ENCODE assay signal across 27 cellular contexts in genomic region chr11:8713760-8714159, GRCh38. TPM values are rescaled to one million over a fixed set of nuclear protein-coding genes. Genes with fewer than 3 reads are reported as not detected.
A peak's percentile ranks its signal among the peaks of the same experiment; 100 is the strongest.
DNase-seq lines count a peak whose midpoint lies in the region; ATAC-seq, FAIRE-seq and TF ChIP-seq lines count a peak whose summit lies in the region.
"Had no signal": no experiment of that assay in that cellular context is flagged by ENCODE, and none has a peak within 500 bp of the region (broad histone marks: within the 10 kb centered on the region; RNA-seq: fewer than 3 reads in every experiment).

No MANE protein-coding gene starts in this region.

- peak in 1 of 2 donors; percentile 18 for TF ChIP-seq RAD21 in liver (IDR thresholded peaks at IDR 0.05)

- no peaks in the 10 kb centered on the region for H3K27me3 ChIP-seq in liver (ENCODE audit: control insufficient read depth in 4 of 4, insufficient read depth in 4 of 4, low read length in 3 of 4)
- H3K27me3 ChIP-seq in small intestine (ENCODE audit: control insufficient read depth in 2 of 2, insufficient read depth in 2 of 2, low read length in 2 of 2): no peaks in the 10 kb centered on the region
- H3K27me3 ChIP-seq in adrenal gland: no peaks in the 10 kb centered on the region
- H3K27me3 ChIP-seq: testis had no signal

- H3K27me3 Mint-ChIP-seq in HFFc6 (ENCODE audit: insufficient read depth) (peaks cover 11% of the 10 kb centered on the region), endothelial cell (ENCODE audit: unreplicated experiment) (peaks cover 11% of the 10 kb centered on the region)
- H3K27me3 Mint-ChIP-seq: stimulated activated naive B cell treated with anti-CD40 and anti-IgM and Interleukin-4, amounts not matched to agents 10 μg/mL and 1 μg/mL and 100 μg/mL, for 72 hours had no signal

- H3K4me3 ChIP-seq in liver (ENCODE audit: low read depth in 1 of 3, low read length in 3 of 3): no peak overlapping the region
- H3K4me3 ChIP-seq in small intestine (ENCODE audit: low read depth in 1 of 2, low read length in 2 of 2): no peak overlapping the region
- no peak overlapping the region for H3K4me3 ChIP-seq in adrenal gland
- H3K4me3 ChIP-seq: SK-N-MC, testis had no signal

- no peak overlapping the region for H3K4me3 Mint-ChIP-seq in HFFc6
- peak overlapping the region; percentile 71 for H3K4me3 Mint-ChIP-seq in endothelial cell (ENCODE audit: unreplicated experiment)
- H3K4me3 Mint-ChIP-seq: activated T-cell treated with anti-CD3 and anti-CD28 coated beads, Interleukin-2, amount 50 U/mL, for 72 hours; naive thymus-derived CD8-positive, alpha-beta T cell; stimulated activated naive B cell treated with anti-CD40 and anti-IgM and Interleukin-4, amounts not matched to agents 10 μg/mL and 1 μg/mL and 100 μg/mL, for 72 hours had no signal

- H3K9me3 ChIP-seq in liver (ENCODE audit: control insufficient read depth in 4 of 4, low read length in 3 of 4): no peaks in the 10 kb centered on the region
- H3K9me3 ChIP-seq in small intestine (ENCODE audit: control insufficient read depth, low read depth): no peaks in the 10 kb centered on the region
- no peaks in the 10 kb centered on the region for H3K9me3 ChIP-seq in adrenal gland (replicated peaks in 1 of 3)
- H3K9me3 ChIP-seq: testis had no signal

- no peak overlapping the region for H3K9ac ChIP-seq in liver (ENCODE audit: low read depth in 1 of 2, low read length in 2 of 2)
- H3K9ac ChIP-seq: KMS-11 had no signal

- intact Hi-C loops in adrenal gland (cut with DNase I): no loop called here

- DNase-seq in HFFc6 (no peak), endothelial cell (ENCODE audit: low spot score) (no peak), small intestine (peak; percentile 40), adrenal gland (no peak), NOMO-1 (lab: John Stamatoyannopoulos, UW; ENCODE audit: unreplicated experiment in 2 of 2) (no peak)
- DNase-seq: activated CD4-positive, alpha-beta T cell treated with anti-CD3 and anti-CD28 coated beads, Interleukin-2, amount 50 U/mL, for 4 hours; activated naive CD4-positive, alpha-beta T cell; activated T-cell treated with anti-CD3 and anti-CD28 coated beads, Interleukin-2, amount 50 U/mL, for 72 hours; foreskin fibroblast; midbrain; MM.1S; naive thymus-derived CD8-positive, alpha-beta T cell; NCI-H1417; NCI-H774; retina; RPMI8226; stimulated activated CD4-positive, alpha-beta T cell treated with anti-CD3 and anti-CD28 coated beads, Interleukin-12 subunit alpha, Interleukin-12 subunit beta, amount 100 ng/mL, for 4 hours; stimulated activated CD4-positive, alpha-beta T cell treated with anti-CD3 and anti-CD28 coated beads, Interleukin-4, amount 100 ng/mL, for 1 hour; stimulated activated naive B cell treated with anti-CD40 and anti-IgM and Interleukin-4, amounts not matched to agents 10 μg/mL and 1 μg/mL and 100 μg/mL, for 72 hours; testis had no signal

- H3K4me1 ChIP-seq in liver (ENCODE audit: control insufficient read depth in 4 of 4, insufficient read depth in 4 of 4, low read length in 3 of 4): peaks cover 19 to 55% (median 48%) of the 10 kb centered on the region in 4 donors
- H3K4me1 ChIP-seq in small intestine (ENCODE audit: control insufficient read depth in 2 of 2, insufficient read depth in 1 of 2, low read depth in 1 of 2, low read length in 1 of 2): peaks cover 0 to 3% of the 10 kb centered on the region in 2 donors
- H3K4me1 ChIP-seq in adrenal gland (replicated peaks in 1 of 2): peaks cover 47 to 52% of the 10 kb centered on the region in 2 donors

- H3K4me1 Mint-ChIP-seq in HFFc6 (ENCODE audit: low read depth): peaks cover 58% of the 10 kb centered on the region
- H3K4me1 Mint-ChIP-seq in endothelial cell (ENCODE audit: unreplicated experiment): peaks cover 72% of the 10 kb centered on the region

- TF ChIP-seq CTCF in HFFc6 (IDR thresholded peaks at IDR 0.05) (no peak), endothelial cell (IDR thresholded peaks at IDR 0.05; ENCODE audit: unreplicated experiment) (no peak), liver (IDR thresholded peaks at IDR 0.05; ENCODE audit: low read depth, low read length, missing input control) (no peak), adrenal gland (IDR thresholded peaks at IDR 0.05) (no peak)

- H3K27ac Mint-ChIP-seq in HFFc6 (peak overlapping the region; percentile 29; the same call in 1 of the 2 replicates), endothelial cell (ENCODE audit: unreplicated experiment) (peak overlapping the region; percentile 67)
- H3K27ac Mint-ChIP-seq: activated T-cell treated with anti-CD3 and anti-CD28 coated beads, Interleukin-2, amount 50 U/mL, for 72 hours; stimulated activated naive B cell treated with anti-CD40 and anti-IgM and Interleukin-4, amounts not matched to agents 10 μg/mL and 1 μg/mL and 100 μg/mL, for 72 hours had no signal

- peaks cover 5 to 18% (median 10%) of the 10 kb centered on the region in 4 donors for H3K36me3 ChIP-seq in liver (ENCODE audit: control insufficient read depth in 4 of 4, insufficient read depth in 3 of 4, low read depth in 1 of 4, low read length in 3 of 4)
- no peaks in the 10 kb centered on the region for H3K36me3 ChIP-seq in small intestine (ENCODE audit: control insufficient read depth in 2 of 2, insufficient read depth in 2 of 2, low read length in 2 of 2)
- peaks cover 0 to 62% of the 10 kb centered on the region in 2 donors for H3K36me3 ChIP-seq in adrenal gland (replicated peaks in 1 of 2)

- ATAC-seq in HG03521 (IDR thresholded peaks at IDR 0.05; ENCODE audit: unreplicated experiment): no peak
- ATAC-seq in HG02588 (IDR thresholded peaks at IDR 0.05; ENCODE audit: unreplicated experiment): no peak
- ATAC-seq: activated T-cell treated with anti-CD3 and anti-CD28 coated beads, Interleukin-2, amount 50 U/mL, for 72 hours; naive thymus-derived CD8-positive, alpha-beta T cell; stimulated activated naive B cell treated with anti-CD40 and anti-IgM and Interleukin-4, amounts not matched to agents 10 μg/mL and 1 μg/mL and 100 μg/mL, for 72 hours had no signal

- WGBS in liver: 41% methylated on average over 5 of the region's 5 CpGs
- 50 to 61% (median 56%) methylated on average over 5 of the region's 5 CpGs for WGBS in small intestine, 3 donors
- 72 to 91% (median 85%) methylated on average over 5 of the region's 5 CpGs for WGBS in adrenal gland, 4 donors

- H3K27ac ChIP-seq in liver (ENCODE audit: low read depth in 1 of 2, low read length in 2 of 2) (no peak overlapping the region), small intestine (ENCODE audit: low read depth in 1 of 2, low read length in 1 of 2) (peak overlapping the region in 1 of 2 donors; percentile 19), adrenal gland (peak overlapping the region in 1 of 5 donors; percentile 2)
- H3K27ac ChIP-seq: KMS-11, SK-N-MC had no signal

- no peak for FAIRE-seq in small intestine (lab: Jason Lieb, UNC)
- FAIRE-seq: GM12892, TTC549 had no signal

- H3K9me3 Mint-ChIP-seq in HFFc6 (no peaks in the 10 kb centered on the region), endothelial cell (ENCODE audit: unreplicated experiment) (no peaks in the 10 kb centered on the region)
- H3K9me3 Mint-ChIP-seq: activated T-cell treated with anti-CD3 and anti-CD28 coated beads, Interleukin-2, amount 50 U/mL, for 72 hours; naive thymus-derived CD8-positive, alpha-beta T cell; stimulated activated naive B cell treated with anti-CD40 and anti-IgM and Interleukin-4, amounts not matched to agents 10 μg/mL and 1 μg/mL and 100 μg/mL, for 72 hours had no signal

- peaks cover 47% of the 10 kb centered on the region for H3K36me3 Mint-ChIP-seq in HFFc6 (ENCODE audit: low read depth)
- peaks cover 46% of the 10 kb centered on the region for H3K36me3 Mint-ChIP-seq in endothelial cell (ENCODE audit: low read depth, unreplicated experiment)
- H3K36me3 Mint-ChIP-seq: naive thymus-derived CD8-positive, alpha-beta T cell; stimulated activated naive B cell treated with anti-CD40 and anti-IgM and Interleukin-4, amounts not matched to agents 10 μg/mL and 1 μg/mL and 100 μg/mL, for 72 hours had no signal

- no peak for TF ChIP-seq POLR2A in adrenal gland (IDR thresholded peaks at IDR 0.05)

TF ChIP-seq in liver, 16 proteins besides CTCF, POLR2A, EP300 and RAD21 (continues in another document):
- no peak for TF ChIP-seq YY1 (IDR thresholded peaks at IDR 0.05)
- no peak for TF ChIP-seq SP1 (IDR thresholded peaks at IDR 0.05)
- TF ChIP-seq ZBTB33 (IDR thresholded peaks at IDR 0.05): no peak
- no peak for TF ChIP-seq ATF3 (IDR thresholded peaks at IDR 0.05)
- no peak for TF ChIP-seq GABPA (IDR thresholded peaks at IDR 0.05 in 1 of 2, conservative IDR thresholded peaks at IDR 0.05 in 1 of 2)

RNA-seq across cellular contexts. Expression of gene RPL27A, which starts 31.2 kb away (rescaled TPM):
- total RNA-seq in HFFc6 (2021; fragmentation: NEBNext Ultra II Directional; extraction: Animal tissue kit (Norgen Biotek cat#: 25700)): 1,000 to 10,000 TPM in 4 of 6 experiments, 100 to 1,000 TPM in 2; 973 to 1,209 (median 1,069) TPM
- total RNA-seq in endothelial cell (ENCODE audit: unreplicated experiment) (1,456 TPM), liver (100 to 1,000 TPM; 178 to 693 TPM), adrenal gland (1,000 to 10,000 TPM in 3 of 8 donors, 100 to 1,000 TPM in 5; 668 to 1,527 (median 930) TPM)
- polyA plus RNA-seq in liver (100 to 1,000 TPM; 446 to 928 TPM), small intestine (1,000 to 10,000 TPM; 2,503 to 4,316 (median 3,232) TPM), adrenal gland (1,000 to 10,000 TPM; 1,237 to 3,013 (median 2,638) TPM)

RNA-seq across cellular contexts. Expression of gene TRIM66, which starts 31.3 kb away (rescaled TPM):
- 1 to 10 TPM; 4.5 to 6.9 (median 5.6) TPM for total RNA-seq in HFFc6 (2021; fragmentation: NEBNext Ultra II Directional; extraction: Animal tissue kit (Norgen Biotek cat#: 25700))
- total RNA-seq in endothelial cell (ENCODE audit: unreplicated experiment): 11.4 TPM
- 10 to 100 TPM in 1 of 2 donors, 1 to 10 TPM in 1; 3.2 to 14.3 TPM for total RNA-seq in liver
- 1 to 10 TPM; 1.6 to 1.8 TPM for polyA plus RNA-seq in liver
- polyA plus RNA-seq in small intestine: 1 to 10 TPM; 1.4 to 4.9 (median 3.1) TPM
- 10 to 100 TPM in 4 of 8 donors, 1 to 10 TPM in 4; 6.6 to 18.4 (median 10.2) TPM for total RNA-seq in adrenal gland
- polyA plus RNA-seq in adrenal gland: 1 to 10 TPM; 3.6 to 9.9 (median 4.0) TPM
